In the genomic region with DNA sequence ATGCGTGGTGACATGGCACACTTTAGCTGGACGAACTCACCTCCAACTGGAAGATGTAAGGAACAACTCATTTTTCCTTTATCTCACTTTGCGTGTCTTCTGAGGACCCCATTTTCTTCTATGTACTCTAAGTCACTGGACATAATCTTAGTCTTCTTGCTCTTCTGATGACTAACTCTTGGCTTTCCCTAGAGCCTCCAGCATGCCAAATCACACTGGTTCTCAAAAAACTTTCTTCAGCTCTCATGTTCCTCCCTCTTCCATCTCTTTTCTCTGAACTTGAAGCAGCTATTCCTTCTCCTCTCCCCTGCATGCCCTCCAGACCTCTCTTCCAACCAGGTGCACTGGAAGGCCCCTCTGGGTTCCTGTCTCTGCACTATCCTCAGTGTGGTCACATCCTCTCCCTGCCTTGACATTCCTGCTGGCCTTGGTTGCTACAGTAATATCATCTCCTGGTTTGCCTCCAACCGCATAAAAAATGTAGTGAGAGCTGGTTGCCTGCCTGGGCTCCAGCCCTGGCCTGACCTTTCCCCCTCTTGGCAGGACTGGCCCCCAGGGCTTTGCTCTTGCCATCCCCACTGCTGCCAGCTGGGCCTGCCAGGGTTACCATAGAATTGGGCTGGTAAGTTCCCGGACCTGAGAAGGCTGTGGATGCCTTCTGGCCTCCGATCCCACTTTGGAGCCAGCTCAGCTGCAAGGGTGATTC, we compare ENCODE assay signal across 1 cellular context.
TF ChIP-seq lines count a peak whose summit lies in the region.

No MANE protein-coding gene starts in this region.

TF ChIP-seq in GM23338, 12 proteins besides CTCF, POLR2A, EP300 and RAD21 (continued from another document):
- TF ChIP-seq, protein P1, sequence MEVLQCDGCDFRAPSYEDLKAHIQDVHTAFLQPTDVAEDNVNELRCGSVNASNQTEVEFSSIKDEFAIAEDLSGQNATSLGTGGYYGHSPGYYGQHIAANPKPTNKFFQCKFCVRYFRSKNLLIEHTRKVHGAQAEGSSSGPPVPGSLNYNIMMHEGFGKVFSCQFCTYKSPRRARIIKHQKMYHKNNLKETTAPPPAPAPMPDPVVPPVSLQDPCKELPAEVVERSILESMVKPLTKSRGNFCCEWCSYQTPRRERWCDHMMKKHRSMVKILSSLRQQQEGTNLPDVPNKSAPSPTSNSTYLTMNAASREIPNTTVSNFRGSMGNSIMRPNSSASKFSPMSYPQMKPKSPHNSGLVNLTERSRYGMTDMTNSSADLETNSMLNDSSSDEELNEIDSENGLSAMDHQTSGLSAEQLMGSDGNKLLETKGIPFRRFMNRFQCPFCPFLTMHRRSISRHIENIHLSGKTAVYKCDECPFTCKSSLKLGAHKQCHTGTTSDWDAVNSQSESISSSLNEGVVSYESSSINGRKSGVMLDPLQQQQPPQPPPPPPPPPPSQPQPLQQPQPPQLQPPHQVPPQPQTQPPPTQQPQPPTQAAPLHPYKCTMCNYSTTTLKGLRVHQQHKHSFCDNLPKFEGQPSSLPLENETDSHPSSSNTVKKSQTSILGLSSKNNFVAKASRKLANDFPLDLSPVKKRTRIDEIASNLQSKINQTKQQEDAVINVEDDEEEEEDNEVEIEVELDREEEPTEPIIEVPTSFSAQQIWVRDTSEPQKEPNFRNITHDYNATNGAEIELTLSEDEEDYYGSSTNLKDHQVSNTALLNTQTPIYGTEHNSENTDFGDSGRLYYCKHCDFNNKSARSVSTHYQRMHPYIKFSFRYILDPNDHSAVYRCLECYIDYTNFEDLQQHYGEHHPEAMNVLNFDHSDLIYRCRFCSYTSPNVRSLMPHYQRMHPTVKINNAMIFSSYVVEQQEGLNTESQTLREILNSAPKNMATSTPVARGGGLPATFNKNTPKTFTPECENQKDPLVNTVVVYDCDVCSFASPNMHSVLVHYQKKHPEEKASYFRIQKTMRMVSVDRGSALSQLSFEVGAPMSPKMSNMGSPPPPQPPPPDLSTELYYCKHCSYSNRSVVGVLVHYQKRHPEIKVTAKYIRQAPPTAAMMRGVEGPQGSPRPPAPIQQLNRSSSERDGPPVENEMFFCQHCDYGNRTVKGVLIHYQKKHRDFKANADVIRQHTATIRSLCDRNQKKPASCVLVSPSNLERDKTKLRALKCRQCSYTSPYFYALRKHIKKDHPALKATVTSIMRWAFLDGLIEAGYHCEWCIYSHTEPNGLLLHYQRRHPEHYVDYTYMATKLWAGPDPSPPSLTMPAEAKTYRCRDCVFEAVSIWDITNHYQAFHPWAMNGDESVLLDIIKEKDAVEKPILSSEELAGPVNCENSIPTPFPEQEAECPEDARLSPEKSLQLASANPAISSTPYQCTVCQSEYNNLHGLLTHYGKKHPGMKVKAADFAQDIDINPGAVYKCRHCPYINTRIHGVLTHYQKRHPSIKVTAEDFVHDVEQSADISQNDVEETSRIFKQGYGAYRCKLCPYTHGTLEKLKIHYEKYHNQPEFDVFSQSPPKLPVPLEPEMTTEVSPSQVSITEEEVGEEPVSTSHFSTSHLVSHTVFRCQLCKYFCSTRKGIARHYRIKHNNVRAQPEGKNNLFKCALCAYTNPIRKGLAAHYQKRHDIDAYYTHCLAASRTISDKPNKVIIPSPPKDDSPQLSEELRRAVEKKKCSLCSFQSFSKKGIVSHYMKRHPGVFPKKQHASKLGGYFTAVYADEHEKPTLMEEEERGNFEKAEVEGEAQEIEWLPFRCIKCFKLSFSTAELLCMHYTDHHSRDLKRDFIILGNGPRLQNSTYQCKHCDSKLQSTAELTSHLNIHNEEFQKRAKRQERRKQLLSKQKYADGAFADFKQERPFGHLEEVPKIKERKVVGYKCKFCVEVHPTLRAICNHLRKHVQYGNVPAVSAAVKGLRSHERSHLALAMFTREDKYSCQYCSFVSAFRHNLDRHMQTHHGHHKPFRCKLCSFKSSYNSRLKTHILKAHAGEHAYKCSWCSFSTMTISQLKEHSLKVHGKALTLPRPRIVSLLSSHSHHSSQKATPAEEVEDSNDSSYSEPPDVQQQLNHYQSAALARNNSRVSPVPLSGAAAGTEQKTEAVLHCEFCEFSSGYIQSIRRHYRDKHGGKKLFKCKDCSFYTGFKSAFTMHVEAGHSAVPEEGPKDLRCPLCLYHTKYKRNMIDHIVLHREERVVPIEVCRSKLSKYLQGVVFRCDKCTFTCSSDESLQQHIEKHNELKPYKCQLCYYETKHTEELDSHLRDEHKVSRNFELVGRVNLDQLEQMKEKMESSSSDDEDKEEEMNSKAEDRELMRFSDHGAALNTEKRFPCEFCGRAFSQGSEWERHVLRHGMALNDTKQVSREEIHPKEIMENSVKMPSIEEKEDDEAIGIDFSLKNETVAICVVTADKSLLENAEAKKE (CRISPR knock-in tag; IDR thresholded peaks at IDR 0.05): no peak
